30 cellular contexts compared by ENCODE assay signal in the genomic region with DNA sequence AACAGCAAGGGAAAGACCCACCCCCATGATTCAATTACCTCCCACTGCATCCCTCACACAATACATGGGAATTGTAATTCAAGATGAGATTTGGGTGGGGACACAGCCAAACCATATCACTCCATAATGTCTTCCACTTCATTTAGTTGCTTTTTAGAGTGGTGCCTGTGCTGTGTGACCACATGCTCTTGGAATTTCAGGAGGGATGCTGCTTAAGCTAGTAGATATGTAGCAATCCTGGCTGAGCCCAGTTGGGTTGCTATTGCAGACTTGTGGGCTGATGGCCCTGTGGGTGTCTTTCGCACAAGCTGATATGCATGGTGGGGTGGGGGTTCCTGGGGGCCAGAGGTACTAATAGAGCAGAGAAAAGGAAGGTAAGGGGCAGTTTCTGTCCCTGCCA.
A peak's percentile ranks its signal among the peaks of the same experiment; 100 is the strongest.
DNase-seq lines count a peak whose midpoint lies in the region; ATAC-seq and TF ChIP-seq lines count a peak whose summit lies in the region.
"Had no signal": no experiment of that assay in that cellular context is flagged by ENCODE, and none has a peak within 500 bp of the region (broad histone marks: within the 10 kb centered on the region; RNA-seq: fewer than 3 reads in every experiment).

No MANE protein-coding gene starts in this region.

- no peaks in the 10 kb centered on the region for H3K36me3 ChIP-seq in MG63
- H3K36me3 ChIP-seq in mesendoderm (ENCODE audit: control insufficient read depth, insufficient read depth, low read length): no peaks in the 10 kb centered on the region
- no peaks in the 10 kb centered on the region for H3K36me3 ChIP-seq in brain microvascular endothelial cell (replicated peaks)
- H3K36me3 ChIP-seq: BLaER1 treated with 17β-estradiol and CSF1 and Interleukin-3, amounts not matched to agents 10 nM and 100 nM; colonic mucosa; left lung; tibial artery had no signal

- ATAC-seq in GM21786 (IDR thresholded peaks at IDR 0.05; ENCODE audit: unreplicated experiment): no peak
- ATAC-seq: body of pancreas; effector memory CD8-positive, alpha-beta T cell; esophagus mucosa; left lung had no signal

- in situ Hi-C loops in brain microvascular endothelial cell (cut with HindIII; ENCODE audit: low pct_ligation_motif_present, low sequenced_read_pairs): no loop called here

- H3K4me1 ChIP-seq in mesendoderm (ENCODE audit: control insufficient read depth, low read depth, low read length): peaks cover 5% of the 10 kb centered on the region
- H3K4me1 ChIP-seq: body of pancreas, colonic mucosa, left lung had no signal

- H3K27ac ChIP-seq in mesendoderm (ENCODE audit: low read depth, low read length): no peak overlapping the region
- H3K27ac ChIP-seq in brain microvascular endothelial cell: no peak overlapping the region
- H3K27ac ChIP-seq in dorsolateral prefrontal cortex: no peak overlapping the region
- H3K27ac ChIP-seq: BLaER1 treated with 17β-estradiol and CSF1 and Interleukin-3, amounts not matched to agents 10 nM and 100 nM; body of pancreas; colonic mucosa; left lung; SK-N-MC; skin epidermis had no signal

- H3K9me3 ChIP-seq in MG63: peaks cover 6% of the 10 kb centered on the region; the same call in 1 of the 2 replicates
- H3K9me3 ChIP-seq: body of pancreas, colonic mucosa, left lung, tibial artery had no signal

- no peaks in the 10 kb centered on the region for H3K79me1 ChIP-seq in mesendoderm (ENCODE audit: low read length)

- H2BK5ac ChIP-seq in mesendoderm (ENCODE audit: low read length): no peak overlapping the region

- no peaks in the 10 kb centered on the region for H3K79me2 ChIP-seq in mesendoderm (ENCODE audit: control insufficient read depth, insufficient read depth, low read length)

- DNase-seq in AG20443 (ENCODE audit: low spot score) (peak; percentile 48), MG63 (peak; percentile 20), epithelial cell of esophagus (ENCODE audit: low read depth) (peak; percentile 36), mesendoderm (peak; percentile 77), brain microvascular endothelial cell (no peak), cerebellar cortex (ENCODE audit: low spot score) (no peak), dorsolateral prefrontal cortex (no peak)
- DNase-seq: activated CD4-positive, alpha-beta T cell treated with anti-CD3 and anti-CD28 coated beads for 1 hour; activated effector memory CD4-positive, alpha-beta T cell treated with anti-CD3 and anti-CD28 coated beads, Interleukin-2, amount 50 U/mL, for 16 hours; activated naive CD8-positive, alpha-beta T cell treated with anti-CD3 and anti-CD28 coated beads for 36 hours; activated T-cell treated with anti-CD3 and anti-CD28 coated beads for 4 hours; body of pancreas; colonic mucosa; DMS53; effector memory CD8-positive, alpha-beta T cell; HCEC 1CT; KBM-7; left lung; MM.1S; NCI-H1436; NCI-H2107; NCI-H446 treated with DMSO at 0.1 percent for 48 hours; occipital lobe; stimulated activated CD8-positive, alpha-beta memory T cell treated with anti-CD3 and anti-CD28 coated beads, Interleukin-4, amount 100 ng/mL, for 48 hours; tibial artery had no signal

- no peak overlapping the region for H3K4me2 ChIP-seq in mesendoderm (ENCODE audit: low read length)
- H3K4me2 ChIP-seq: BLaER1 treated with 17β-estradiol and CSF1 and Interleukin-3, amounts not matched to agents 10 nM and 100 nM had no signal

- H4K8ac ChIP-seq in mesendoderm (ENCODE audit: low read depth, low read length): no peak overlapping the region

- H4K5ac ChIP-seq in mesendoderm (ENCODE audit: low read length): no peak overlapping the region

- H2BK15ac ChIP-seq in mesendoderm (replicated peaks; ENCODE audit: low read depth): no peak overlapping the region

- H2BK120ac ChIP-seq in mesendoderm (ENCODE audit: low read depth, low read length): no peak overlapping the region

- H2AK5ac ChIP-seq in mesendoderm (ENCODE audit: low read length): no peak overlapping the region

- H3K23ac ChIP-seq in mesendoderm (ENCODE audit: low read length): no peak overlapping the region

- H3K4me3 ChIP-seq in MG63 (no peak overlapping the region), epithelial cell of esophagus (ENCODE audit: low read length) (no peak overlapping the region), mesendoderm (ENCODE audit: low read length) (no peak overlapping the region), brain microvascular endothelial cell (ENCODE audit: low read depth, low read length) (no peak overlapping the region), dorsolateral prefrontal cortex (no peak overlapping the region)
- H3K4me3 ChIP-seq: BLaER1 treated with 17β-estradiol and CSF1 and Interleukin-3, amounts not matched to agents 10 nM and 100 nM; body of pancreas; colonic mucosa; left lung; SK-N-MC; skin epidermis; tibial artery had no signal

- H3K9ac ChIP-seq in mesendoderm (ENCODE audit: low read length): no peak overlapping the region
- H3K9ac ChIP-seq: BLaER1 treated with 17β-estradiol and CSF1 and Interleukin-3, amounts not matched to agents 10 nM and 100 nM had no signal

- TF ChIP-seq CTCF in epithelial cell of esophagus (IDR thresholded peaks at IDR 0.05; ENCODE audit: insufficient read depth, low read depth, low read length, missing control alignments) (no peak), brain microvascular endothelial cell (IDR thresholded peaks at IDR 0.05; ENCODE audit: low read depth, low read length, missing control alignments) (no peak), dorsolateral prefrontal cortex (IDR thresholded peaks at IDR 0.05 in 54 of 56, conservative IDR thresholded peaks at IDR 0.05 in 2 of 56; ENCODE audit: low read depth in 1 of 56, partially characterized antibody in 56 of 56) (no peak)

- WGBS in mesendoderm (ENCODE audit: extremely low coverage, insufficient coverage, low lambda C conversion rate): no CpG with 5 or more reads among the region's 1 CpG

- no peak overlapping the region for H3K18ac ChIP-seq in mesendoderm (ENCODE audit: low read length)

- H3K4ac ChIP-seq in mesendoderm (ENCODE audit: low read depth, low read length): no peak overlapping the region

- H3K56ac ChIP-seq in mesendoderm (ENCODE audit: low read length): no peak overlapping the region

- H3K27me3 ChIP-seq in MG63 (no peaks in the 10 kb centered on the region), mesendoderm (ENCODE audit: insufficient read depth, low read length, poor library complexity) (no peaks in the 10 kb centered on the region), brain microvascular endothelial cell (replicated peaks) (no peaks in the 10 kb centered on the region), dorsolateral prefrontal cortex (no peaks in the 10 kb centered on the region)
- H3K27me3 ChIP-seq: BLaER1 treated with 17β-estradiol and CSF1 and Interleukin-3, amounts not matched to agents 10 nM and 100 nM; body of pancreas; colonic mucosa; left lung; tibial artery had no signal

- intact Hi-C loops in dorsolateral prefrontal cortex (cut with DNase I): no loop called here

Comparison
In these comparisons a context has a peak if more than half of its experiments do, and no peak if none do; other contexts are left out.
1. DNase-seq: peak in AG20443 (single experiment), MG63 (single experiment), epithelial cell of esophagus (single experiment) and mesendoderm (single experiment); none in brain microvascular endothelial cell (single experiment), cerebellar cortex (single experiment) and dorsolateral prefrontal cortex (0 of 10).